10 cellular contexts compared by ENCODE assay signal in the genomic region with DNA sequence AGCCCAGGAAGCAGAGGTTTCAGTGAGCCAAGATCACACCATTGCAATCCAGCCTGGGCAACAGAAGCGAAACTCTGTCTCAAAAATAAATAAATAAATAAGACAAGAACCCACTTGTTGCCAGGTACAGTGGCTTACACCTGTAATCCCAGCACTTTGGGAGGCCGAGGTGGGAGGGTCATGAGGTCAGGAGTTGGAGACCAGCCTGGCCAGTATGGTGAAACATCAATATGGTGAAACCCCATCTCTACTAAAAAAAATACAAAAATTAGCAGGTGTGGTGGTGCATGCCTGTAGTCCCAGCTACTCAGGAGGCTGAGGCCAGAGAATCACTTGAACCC. TPM values are rescaled to one million over a fixed set of nuclear protein-coding genes. Genes with fewer than 3 reads are reported as not detected.
DNase-seq lines count a peak whose midpoint lies in the region; ATAC-seq and TF ChIP-seq lines count a peak whose summit lies in the region.
"Not testable (repeated sequence)": the region's sequence is repeated elsewhere in the genome, so short reads cannot be mapped to it uniquely, and the experiment has no call there.
"Had no signal": no experiment of that assay in that cellular context is flagged by ENCODE, and none has a peak within 500 bp of the region (broad histone marks: within the 10 kb centered on the region; RNA-seq: fewer than 3 reads in every experiment).

No MANE protein-coding gene starts in this region.

- peak overlapping the region; percentile 7 for H2BK5ac ChIP-seq in trophoblast cell (ENCODE audit: low read depth, low read length, poor library complexity)

- no CpG with 5 or more reads among the region's 2 CpGs for WGBS in trophoblast cell (ENCODE audit: extremely low coverage, insufficient coverage, insufficient read length)
- WGBS in transverse colon (ENCODE audit: low coverage in 1 of 2), 2 donors = 46% methylated on average over 2 of the region's 2 CpGs; no CpG with 5 or more reads in 1 of the 2 donors

- DNase-seq in DND-41; NB4 (ENCODE audit: low read depth); activated CD4-positive, alpha-beta memory T cell treated with anti-CD3 and anti-CD28 coated beads, Interleukin-2, amount 10 ng/mL, durations not matched to agents 7 days and 5 days; MCF 10A (ENCODE audit: unreplicated experiment); fibroblast of villous mesenchyme (ENCODE audit: low read depth); lower lobe of right lung; transverse colon: not testable (repeated sequence)
- peak in 1 of 2 donors; percentile 25 for DNase-seq in trophoblast cell

- peaks cover 30% of the 10 kb centered on the region for H3K4me1 Mint-ChIP-seq in activated CD4-positive, alpha-beta memory T cell treated with anti-CD3 and anti-CD28 coated beads, Interleukin-2, amount 10 ng/mL, durations not matched to agents 7 days and 5 days
- H3K4me1 Mint-ChIP-seq in MCF 10A (ENCODE audit: insufficient read depth, unreplicated experiment) = peaks cover 11% of the 10 kb centered on the region

- peak overlapping the region; percentile 87 for H3K4me2 ChIP-seq in DND-41 (ENCODE audit: insufficient read depth, low read length)
- peak overlapping the region; percentile 98 for H3K4me2 ChIP-seq in trophoblast cell (ENCODE audit: low read length)

- H3K27me3 ChIP-seq in DND-41 (ENCODE audit: insufficient read depth, low read length, poor library complexity); lower lobe of right lung (ENCODE audit: low read depth); trophoblast cell (ENCODE audit: insufficient read depth, low read length); transverse colon: not testable (repeated sequence)

- H4K8ac ChIP-seq in trophoblast cell (ENCODE audit: low read depth, low read length) = peak overlapping the region; percentile 61

- H3K79me2 ChIP-seq in DND-41 (ENCODE audit: insufficient read depth, low read length) = peaks cover 42% of the 10 kb centered on the region
- not testable (repeated sequence) for H3K79me2 ChIP-seq in trophoblast cell (ENCODE audit: control insufficient read depth, insufficient read depth, low read length, poor library complexity)

- POLR2A ChIA-PET in activated CD4-positive, alpha-beta memory T cell treated with anti-CD3 and anti-CD28 coated beads, Interleukin-2, amount 10 ng/mL, durations not matched to agents 7 days and 5 days (lab: Charles Lee) = interaction anchor here (0.5 kb wide), 1 partner anchor 34 kb away, joined by 3 read pairs; no protein-coding TSS in a partner anchor
- POLR2A ChIA-PET in MCF 10A (lab: Yijun Ruan, JAX) = interaction anchor here (1.8 kb wide), 1 partner anchor 15 kb away, joined by 4 read pairs; no protein-coding TSS in a partner anchor

- peak overlapping the region; percentile 81; the same call in 1 of the 2 replicates for H3K27ac ChIP-seq in DND-41 (ENCODE audit: low read length)
- H3K27ac ChIP-seq in lower lobe of right lung = peak overlapping the region; percentile 83
- peak overlapping the region; percentile 57 for H3K27ac ChIP-seq in trophoblast cell (ENCODE audit: low read depth, low read length)
- peak overlapping the region; percentile 88 to 93 (median 89) for H3K27ac ChIP-seq in transverse colon

- H3K4me3 Mint-ChIP-seq in activated CD4-positive, alpha-beta memory T cell treated with anti-CD3 and anti-CD28 coated beads, Interleukin-2, amount 10 ng/mL, durations not matched to agents 7 days and 5 days = peak overlapping the region; percentile 71
- H3K4me3 Mint-ChIP-seq in MCF 10A (ENCODE audit: unreplicated experiment) = peak overlapping the region; percentile 80

- in situ Hi-C loops in transverse colon (cut with MboI; ENCODE audit: low pct_ligation_motif_present in 1 of 4, low pct_unique_long_range_greater_than_20kb in 1 of 4, low sequenced_read_pairs in 3 of 4) = not testable (repeated sequence)

- H3K9me3 Mint-ChIP-seq in activated CD4-positive, alpha-beta memory T cell treated with anti-CD3 and anti-CD28 coated beads, Interleukin-2, amount 10 ng/mL, durations not matched to agents 7 days and 5 days; MCF 10A (ENCODE audit: unreplicated experiment): not testable (repeated sequence)

- not testable (repeated sequence) for H3K23ac ChIP-seq in trophoblast cell (ENCODE audit: low read length)

- not testable (repeated sequence) for H2BK12ac ChIP-seq in trophoblast cell (ENCODE audit: low read length)

- not testable (repeated sequence) for H3K9me3 ChIP-seq in DND-41 (ENCODE audit: insufficient read depth, low read length, severe bottlenecking); lower lobe of right lung; trophoblast cell (ENCODE audit: insufficient read depth, low read depth, low read length); transverse colon

- intact Hi-C loops in MCF 10A (cut with micrococcal nuclease); lower lobe of right lung (cut with DNase I); transverse colon (cut with DNase I; ENCODE audit: low total_unique reads): not testable (repeated sequence)

- not testable (repeated sequence) for H3K79me1 ChIP-seq in trophoblast cell (ENCODE audit: low read length)

- peaks cover 34% of the 10 kb centered on the region for H4K20me1 ChIP-seq in DND-41 (ENCODE audit: insufficient read depth, low read length)

- not testable (repeated sequence) for TF ChIP-seq POLR2A in NB4 (IDR thresholded peaks at IDR 0.05; ENCODE audit: extremely low read depth, insufficient read length); transverse colon (IDR thresholded peaks at IDR 0.05)

- H4K12ac ChIP-seq in trophoblast cell (ENCODE audit: low read depth, low read length) = not testable (repeated sequence)

- peaks cover 28% of the 10 kb centered on the region for H3K4me1 ChIP-seq in DND-41 (ENCODE audit: insufficient read depth, low read length)
- H3K4me1 ChIP-seq in lower lobe of right lung = peaks cover 20% of the 10 kb centered on the region
- peaks cover 5 to 16% of the 10 kb centered on the region in 2 experiments for H3K4me1 ChIP-seq in trophoblast cell (ENCODE audit: control insufficient read depth in 1 of 2, insufficient read depth in 2 of 2, low read length in 2 of 2)
- H3K4me1 ChIP-seq in transverse colon = peaks cover 21 to 30% (median 23%) of the 10 kb centered on the region in 4 donors

- H3K36me3 Mint-ChIP-seq in activated CD4-positive, alpha-beta memory T cell treated with anti-CD3 and anti-CD28 coated beads, Interleukin-2, amount 10 ng/mL, durations not matched to agents 7 days and 5 days (ENCODE audit: low read depth); MCF 10A (ENCODE audit: insufficient read depth, unreplicated experiment): not testable (repeated sequence)

- peak overlapping the region; percentile 72 for H3K9ac ChIP-seq in DND-41 (ENCODE audit: low read depth, low read length)
- H3K9ac ChIP-seq in trophoblast cell (ENCODE audit: low read length) = not testable (repeated sequence)

- peak overlapping the region; percentile 44 for H4K91ac ChIP-seq in trophoblast cell (ENCODE audit: low read depth, low read length)

- H3K18ac ChIP-seq in trophoblast cell (ENCODE audit: low read length) = not testable (repeated sequence)

- TF ChIP-seq CTCF in DND-41 (IDR thresholded peaks at IDR 0.05; ENCODE audit: borderline replicate concordance, extremely low read depth, low read length, poor library complexity, severe bottlenecking); NB4 (IDR thresholded peaks at IDR 0.05; ENCODE audit: low read depth, low read length); MCF 10A (IDR thresholded peaks at IDR 0.05; ENCODE audit: unreplicated experiment); fibroblast of villous mesenchyme (IDR thresholded peaks at IDR 0.05; ENCODE audit: insufficient read depth, low read depth, low read length); lower lobe of right lung (IDR thresholded peaks at IDR 0.05); transverse colon (IDR thresholded peaks at IDR 0.05): not testable (repeated sequence)

- H2BK120ac ChIP-seq in trophoblast cell (ENCODE audit: insufficient read depth, low read length, poor library complexity) = not testable (repeated sequence)

- CTCF ChIA-PET in activated CD4-positive, alpha-beta memory T cell treated with anti-CD3 and anti-CD28 coated beads, Interleukin-2, amount 10 ng/mL, durations not matched to agents 7 days and 5 days (lab: Charles Lee); MCF 10A (lab: Yijun Ruan, JAX): not testable (repeated sequence)

- not testable (repeated sequence) for H3K27ac Mint-ChIP-seq in activated CD4-positive, alpha-beta memory T cell treated with anti-CD3 and anti-CD28 coated beads, Interleukin-2, amount 10 ng/mL, durations not matched to agents 7 days and 5 days
- peak overlapping the region; percentile 75 for H3K27ac Mint-ChIP-seq in MCF 10A (ENCODE audit: low read depth, unreplicated experiment)

- not testable (repeated sequence) for H3K27me3 Mint-ChIP-seq in activated CD4-positive, alpha-beta memory T cell treated with anti-CD3 and anti-CD28 coated beads, Interleukin-2, amount 10 ng/mL, durations not matched to agents 7 days and 5 days; MCF 10A (ENCODE audit: insufficient read depth, unreplicated experiment)

- not testable (repeated sequence) for H3K36me3 ChIP-seq in DND-41 (ENCODE audit: insufficient read depth, low read length); lower lobe of right lung; trophoblast cell (ENCODE audit: control insufficient read depth in 1 of 2, insufficient read depth in 2 of 2, low read length in 2 of 2); transverse colon

- TF ChIP-seq EP300 in transverse colon (IDR thresholded peaks at IDR 0.05; ENCODE audit: low read depth) = not testable (repeated sequence)

- not testable (repeated sequence) for BruUV-seq in MCF 10A (replicated peaks; lab: Mats Ljungman, UMichigan)

- H2AFZ ChIP-seq in DND-41 (ENCODE audit: low read depth, low read length) (peak overlapping the region; percentile 99), trophoblast cell (ENCODE audit: insufficient read depth, low read length, poor library complexity) (peak overlapping the region; percentile 48)

- ATAC-seq in DND-41 (ENCODE audit: insufficient read depth, low read depth); lower lobe of right lung: not testable (repeated sequence)

- not testable (repeated sequence) for H3K14ac ChIP-seq in trophoblast cell (ENCODE audit: low read length)

- H3K4me3 ChIP-seq in DND-41 (ENCODE audit: low read depth in 1 of 2, low read length in 2 of 2) = peak overlapping the region; percentile 39 to 97; a peak in 3 of 4 replicates
- peak overlapping the region; percentile 52 for H3K4me3 ChIP-seq in NB4 (ENCODE audit: low read depth, low read length)
- H3K4me3 ChIP-seq in fibroblast of villous mesenchyme (ENCODE audit: low read depth, low read length) = peak overlapping the region; percentile 67
- peak overlapping the region; percentile 97 for H3K4me3 ChIP-seq in lower lobe of right lung
- peak overlapping the region; percentile 81 for H3K4me3 ChIP-seq in trophoblast cell (ENCODE audit: low read depth, low read length)
- peak overlapping the region; percentile 55 to 100 (median 93) for H3K4me3 ChIP-seq in transverse colon

- H3K4ac ChIP-seq in trophoblast cell (ENCODE audit: low read depth, low read length) = not testable (repeated sequence)

- not testable (repeated sequence) for H2AK5ac ChIP-seq in trophoblast cell (ENCODE audit: low read length)

RNA-seq across cellular contexts. Expression of a gene that starts 0.8 kb away (rescaled TPM):
- total RNA-seq in activated CD4-positive, alpha-beta memory T cell treated with anti-CD3 and anti-CD28 coated beads, Interleukin-2, amount 10 ng/mL, durations not matched to agents 7 days and 5 days = 10 to 100 TPM; 39.0 to 42.7 TPM
- total RNA-seq in MCF 10A (2022) = 33.7 and 38.7 TPM in 2 replicates
- 16.1 and 18.6 TPM in 2 replicates for total RNA-seq in fibroblast of villous mesenchyme
- 40.3 TPM for total RNA-seq in lower lobe of right lung
- 18.1 and 19.9 TPM in 2 replicates for polyA plus RNA-seq in trophoblast cell (2013)
- total RNA-seq in transverse colon = 10 to 100 TPM; 25.0 to 54.2 (median 38.0) TPM

RNA-seq across cellular contexts. Expression of a gene that starts 23.4 kb away (rescaled TPM):
- not detected for total RNA-seq in activated CD4-positive, alpha-beta memory T cell treated with anti-CD3 and anti-CD28 coated beads, Interleukin-2, amount 10 ng/mL, durations not matched to agents 7 days and 5 days
- total RNA-seq in MCF 10A (2022) (not detected in 2 replicates), fibroblast of villous mesenchyme (not detected in 2 replicates), lower lobe of right lung (not detected), transverse colon (not detected)
- 0.12 and 0.25 TPM in 2 replicates for polyA plus RNA-seq in trophoblast cell (2013)
- total RNA-seq: dermis blood vessel endothelial cell, pulmonary artery endothelial cell had no signal

RNA-seq across cellular contexts. Expression of a gene that starts 23.7 kb away (rescaled TPM):
- total RNA-seq in activated CD4-positive, alpha-beta memory T cell treated with anti-CD3 and anti-CD28 coated beads, Interleukin-2, amount 10 ng/mL, durations not matched to agents 7 days and 5 days = 1 to 10 TPM; 2.6 to 3.3 TPM
- total RNA-seq in MCF 10A (2022) (9.0 and 9.2 TPM in 2 replicates), fibroblast of villous mesenchyme (4.2 and 6.0 TPM in 2 replicates), lower lobe of right lung (6.6 TPM), transverse colon (1 to 10 TPM in 2 of 4 donors, under 1 TPM in 2; 0.20 to 6.7 (median 1.6) TPM)
- 2.6 and 2.7 TPM in 2 replicates for polyA plus RNA-seq in trophoblast cell (2013)
